9 cellular contexts compared by ENCODE assay signal in genomic region chr5:170307575-170308465, GRCh38. TPM values are rescaled to one million over a fixed set of nuclear protein-coding genes. Genes with fewer than 3 reads are reported as not detected.
DNase-seq lines count a peak whose midpoint lies in the region; ATAC-seq and TF ChIP-seq lines count a peak whose summit lies in the region.
"Had no signal": no experiment of that assay in that cellular context is flagged by ENCODE, and none has a peak within 500 bp of the region (broad histone marks: within the 10 kb centered on the region; RNA-seq: fewer than 3 reads in every experiment).

No MANE protein-coding gene starts in this region.

- DNase-seq in GF-D8 (lab: John Stamatoyannopoulos, UW), result peak; percentile 42
- peak; percentile 80 for DNase-seq in NOMO-1 treated with DMSO at 0.1 percent for 48 hours (lab: John Stamatoyannopoulos, UW; ENCODE audit: unreplicated experiment)
- DNase-seq in fibroblast of the aortic adventitia (ENCODE audit: low read depth), result peak; percentile 71
- DNase-seq in psoas muscle, result peak; percentile 72 to 79
- no peak for DNase-seq in G401 (ENCODE audit: low spot score)
- DNase-seq in BE2C, result no peak

- H3K9me3 ChIP-seq in psoas muscle, result no peaks in the 10 kb centered on the region
- no peaks in the 10 kb centered on the region for H3K9me3 ChIP-seq in BE2C

- no peaks in the 10 kb centered on the region for H3K36me3 ChIP-seq in psoas muscle (ENCODE audit: insufficient read depth in 1 of 2, low read depth in 1 of 2)
- H3K36me3 ChIP-seq in BE2C, result no peaks in the 10 kb centered on the region

- peaks cover 0 to 2% (median 0%) of the 10 kb centered on the region in 3 donors for H3K27me3 ChIP-seq in psoas muscle (ENCODE audit: insufficient read depth in 3 of 3, low read length in 2 of 3)
- no peaks in the 10 kb centered on the region for H3K27me3 ChIP-seq in BE2C

- H3K4me3 ChIP-seq in fibroblast of the aortic adventitia (ENCODE audit: low read depth, low read length), result no peak overlapping the region
- H3K4me3 ChIP-seq in psoas muscle, result no peak overlapping the region
- no peak overlapping the region for H3K4me3 ChIP-seq in BE2C (ENCODE audit: low read depth, low read length)

- no peak for TF ChIP-seq CTCF in fibroblast of the aortic adventitia (IDR thresholded peaks at IDR 0.05; ENCODE audit: insufficient read depth, low read length)
- no peak for TF ChIP-seq CTCF in psoas muscle (IDR thresholded peaks at IDR 0.05)
- no peak for TF ChIP-seq CTCF in BE2C (IDR thresholded peaks at IDR 0.05; ENCODE audit: low read depth, low read length)

- intact Hi-C loops in psoas muscle (cut with DNase I), result no loop called here

- peak overlapping the region; percentile 46 for H3K27ac ChIP-seq in psoas muscle

- in situ Hi-C loops in G401 (cut with HindIII; ENCODE audit: low sequenced_read_pairs), result no loop called here

- ATAC-seq in psoas muscle (peak; percentile 78 to 92 (median 88)), HG02884 (IDR thresholded peaks at IDR 0.05; ENCODE audit: unreplicated experiment) (no peak), GM19467 (IDR thresholded peaks at IDR 0.05; ENCODE audit: unreplicated experiment) (no peak)

- no peaks in the 10 kb centered on the region for H3K4me1 ChIP-seq in psoas muscle
- H3K4me1 ChIP-seq in BE2C, result no peaks in the 10 kb centered on the region

- whole genome bisulfite sequencing in psoas muscle, 3 donors, result 50 to 63% (median 56%) methylated on average over 15 of the region's 15 CpGs

RNA-seq across cellular contexts. Expression of gene LCP2, which starts 10.2 kb away (rescaled TPM):
- total RNA-seq in fibroblast of the aortic adventitia (ENCODE audit: low replicate concordance), result not detected in 2 replicates
- 1 to 10 TPM; 4.2 to 6.0 (median 4.8) TPM for total RNA-seq in psoas muscle
- polyA plus RNA-seq in psoas muscle, result 1 to 10 TPM in 2 of 3 donors, under 1 TPM in 1; 0.76 to 1.8 (median 1.2) TPM
- total RNA-seq in G401 (2014; rRNA removed; shearing (Covaris generic)), result not detected in 2 replicates
- polyA plus RNA-seq in BE2C (2012; ENCODE audit: insufficient read depth, insufficient read length, low read depth), result not detected
- total RNA-seq: neural crest cell had no signal

Comparison
In these comparisons a context has a peak if more than half of its experiments do, and no peak if none do; other contexts are left out.
1. DNase-seq: peak in GF-D8 (single experiment), NOMO-1 treated with DMSO at 0.1 percent for 48 hours (single experiment), fibroblast of the aortic adventitia (single experiment) and psoas muscle (2 of 2); none in G401 (single experiment) and BE2C (single experiment).
2. ATAC-seq: peak in psoas muscle (4 of 4); none in HG02884 (single experiment) and GM19467 (single experiment).